Comparison of ENCODE assay signal across 8 cellular contexts in genomic region chr9:22244141-22245011, GRCh38.
DNase-seq lines count a peak whose midpoint lies in the region; ATAC-seq and TF ChIP-seq lines count a peak whose summit lies in the region.

No MANE protein-coding gene starts in this region.

- TF ChIP-seq POLR2A in body of pancreas (IDR thresholded peaks at IDR 0.05) = no peak

- intact Hi-C loops in body of pancreas (cut with DNase I) (loop anchor here (10.0 kb wide), 1 partner anchor 210 kb away; no protein-coding TSS in a partner anchor), upper lobe of right lung (cut with DNase I) (loop anchor here (5.0 kb wide), 1 partner anchor 432 kb away; no protein-coding TSS in a partner anchor)

- H3K36me3 ChIP-seq in body of pancreas (replicated peaks in 1 of 2; ENCODE audit: insufficient read depth in 1 of 2, low read depth in 2 of 2) = no peaks in the 10 kb centered on the region
- H3K36me3 ChIP-seq in upper lobe of right lung = no peaks in the 10 kb centered on the region

- H3K9me3 ChIP-seq in body of pancreas (no peaks in the 10 kb centered on the region), upper lobe of right lung (no peaks in the 10 kb centered on the region)

- TF ChIP-seq CTCF in body of pancreas (IDR thresholded peaks at IDR 0.05) = peak in 6 of 7 experiments; percentile 33 to 62 (median 60)
- peak; percentile 49 for TF ChIP-seq CTCF in upper lobe of right lung (IDR thresholded peaks at IDR 0.05)

- H3K4me1 ChIP-seq in body of pancreas (no peaks in the 10 kb centered on the region), upper lobe of right lung (no peaks in the 10 kb centered on the region)

- in situ Hi-C loops in ACHN (cut with HindIII; ENCODE audit: low pct_ligation_motif_present, low pct_unique_long_range_greater_than_20kb, low sequenced_read_pairs) = no loop called here

- H3K27ac ChIP-seq in body of pancreas (no peak overlapping the region), upper lobe of right lung (no peak overlapping the region)

- H3K4me3 ChIP-seq in body of pancreas (no peak overlapping the region), upper lobe of right lung (peak overlapping the region; percentile 17)

- H3K27me3 ChIP-seq in body of pancreas (no peaks in the 10 kb centered on the region), upper lobe of right lung (no peaks in the 10 kb centered on the region)

- DNase-seq in ACHN = peak; percentile 73
- DNase-seq in GDM1 (lab: John Stamatoyannopoulos, UW) = peak; percentile 8
- DNase-seq in NCI-H748 (lab: John Stamatoyannopoulos, UW; ENCODE audit: unreplicated experiment) = peak; percentile 48
- DNase-seq in body of pancreas = peak; percentile 18 to 41 (median 28)
- no peak for DNase-seq in left lobe of liver (ENCODE audit: low spot score)
- peak; percentile 60 for DNase-seq in upper lobe of right lung

- 32 to 33% methylated on average over 9 of the region's 9 CpGs for WGBS in body of pancreas, 2 donors

- ATAC-seq in HG03159 (IDR thresholded peaks at IDR 0.05; ENCODE audit: unreplicated experiment) (peak; percentile 46), body of pancreas (peak; percentile 80), left lobe of liver (peak; percentile 88), upper lobe of right lung (peak; percentile 82), HG02973 (IDR thresholded peaks at IDR 0.05; ENCODE audit: unreplicated experiment) (no peak)
